In the genomic region with DNA sequence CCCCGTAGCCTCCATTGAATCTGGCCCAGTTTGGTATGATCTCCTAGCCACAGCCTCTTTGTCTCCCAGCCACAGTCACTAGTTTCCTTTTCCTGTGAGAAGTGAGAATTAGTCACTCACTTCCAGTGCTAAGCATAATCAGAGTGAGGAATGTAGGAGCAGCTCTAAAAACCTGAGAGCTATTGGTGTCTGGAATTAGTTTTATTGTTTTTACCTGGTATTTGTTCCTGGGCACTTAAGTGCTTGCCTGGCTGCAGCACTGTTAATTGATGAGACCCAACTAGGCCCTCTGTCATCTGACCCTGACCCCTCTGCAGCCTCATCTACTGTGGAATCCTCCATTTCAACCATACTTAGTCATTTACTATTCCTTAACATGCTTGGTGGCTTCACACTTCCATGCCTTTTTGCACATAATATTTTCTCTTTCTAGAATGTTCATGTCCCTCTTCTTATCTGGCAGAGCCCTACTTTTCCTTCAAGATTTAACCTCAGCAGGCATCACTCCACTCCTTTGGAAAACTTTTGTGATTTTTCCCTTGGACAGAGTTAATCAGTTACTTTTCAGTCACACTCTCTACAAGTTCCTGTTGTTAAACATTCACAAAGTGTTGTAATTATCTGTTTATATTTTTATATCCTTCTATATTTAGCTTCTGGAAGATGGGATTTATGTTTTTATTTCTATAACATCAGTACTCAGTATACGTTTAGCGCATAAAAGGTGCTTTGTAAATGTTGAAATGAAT, we compare ENCODE assay signal across 1 cellular context.
TF ChIP-seq lines count a peak whose summit lies in the region.

No MANE protein-coding gene starts in this region.

TF ChIP-seq in HepG2, 621 proteins besides CTCF, POLR2A, EP300 and RAD21 (continued from another document):
- TF ChIP-seq, protein P1, sequence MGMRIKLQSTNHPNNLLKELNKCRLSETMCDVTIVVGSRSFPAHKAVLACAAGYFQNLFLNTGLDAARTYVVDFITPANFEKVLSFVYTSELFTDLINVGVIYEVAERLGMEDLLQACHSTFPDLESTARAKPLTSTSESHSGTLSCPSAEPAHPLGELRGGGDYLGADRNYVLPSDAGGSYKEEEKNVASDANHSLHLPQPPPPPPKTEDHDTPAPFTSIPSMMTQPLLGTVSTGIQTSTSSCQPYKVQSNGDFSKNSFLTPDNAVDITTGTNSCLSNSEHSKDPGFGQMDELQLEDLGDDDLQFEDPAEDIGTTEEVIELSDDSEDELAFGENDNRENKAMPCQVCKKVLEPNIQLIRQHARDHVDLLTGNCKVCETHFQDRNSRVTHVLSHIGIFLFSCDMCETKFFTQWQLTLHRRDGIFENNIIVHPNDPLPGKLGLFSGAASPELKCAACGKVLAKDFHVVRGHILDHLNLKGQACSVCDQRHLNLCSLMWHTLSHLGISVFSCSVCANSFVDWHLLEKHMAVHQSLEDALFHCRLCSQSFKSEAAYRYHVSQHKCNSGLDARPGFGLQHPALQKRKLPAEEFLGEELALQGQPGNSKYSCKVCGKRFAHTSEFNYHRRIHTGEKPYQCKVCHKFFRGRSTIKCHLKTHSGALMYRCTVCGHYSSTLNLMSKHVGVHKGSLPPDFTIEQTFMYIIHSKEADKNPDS (CRISPR knock-in tag; IDR thresholded peaks at IDR 0.05), result no peak
- TF ChIP-seq ZNF33A (CRISPR knock-in tag; IDR thresholded peaks at IDR 0.05; ENCODE audit: borderline replicate concordance) (no peak), AGO2 (optimal IDR thresholded peaks at IDR 0.05; ENCODE audit: low read depth, low read length) (no peak), ZNF207 (IDR thresholded peaks at IDR 0.05; ENCODE audit: borderline replicate concordance) (no peak), ZKSCAN8 (CRISPR knock-in tag; IDR thresholded peaks at IDR 0.05; ENCODE audit: borderline replicate concordance) (no peak), THYN1 (CRISPR knock-in tag; IDR thresholded peaks at IDR 0.05; ENCODE audit: borderline replicate concordance, low read depth) (no peak), NR2F6 (IDR thresholded peaks at IDR 0.05) (peak; percentile 77), NR2F6 (CRISPR knock-in tag; IDR thresholded peaks at IDR 0.05) (0 out of 2 replicates have a peak, but pooled peaks have one; percentile 3), IRF2 (CRISPR knock-in tag; IDR thresholded peaks at IDR 0.05) (no peak), ZNF784 (CRISPR knock-in tag; IDR thresholded peaks at IDR 0.05; ENCODE audit: borderline replicate concordance) (no peak), ZNF138 (CRISPR knock-in tag; IDR thresholded peaks at IDR 0.05; ENCODE audit: low read depth) (no peak), ZFX (CRISPR knock-in tag; IDR thresholded peaks at IDR 0.05; ENCODE audit: low read depth) (peak; percentile 23; the same call in 1 of the 2 replicates), PLSCR1 (CRISPR knock-in tag; IDR thresholded peaks at IDR 0.05; ENCODE audit: borderline replicate concordance) (no peak), ZNF609 (CRISPR knock-in tag; IDR thresholded peaks at IDR 0.05; ENCODE audit: borderline replicate concordance) (peak; percentile 28; the same call in 1 of the 2 replicates), MED1 (CRISPR knock-in tag; IDR thresholded peaks at IDR 0.05) (no peak), ZNF317 (CRISPR knock-in tag; IDR thresholded peaks at IDR 0.05) (0 out of 2 replicates have a peak, but pooled peaks have one; percentile 24), PAXIP1 (CRISPR knock-in tag; conservative IDR thresholded peaks at IDR 0.05) (peak; percentile 65), MEIS2 (CRISPR knock-in tag; IDR thresholded peaks at IDR 0.05) (no peak), HNF1B (CRISPR knock-in tag; IDR thresholded peaks at IDR 0.05) (peak; percentile 59; the same call in 1 of the 2 replicates)
- TF ChIP-seq, protein P2, sequence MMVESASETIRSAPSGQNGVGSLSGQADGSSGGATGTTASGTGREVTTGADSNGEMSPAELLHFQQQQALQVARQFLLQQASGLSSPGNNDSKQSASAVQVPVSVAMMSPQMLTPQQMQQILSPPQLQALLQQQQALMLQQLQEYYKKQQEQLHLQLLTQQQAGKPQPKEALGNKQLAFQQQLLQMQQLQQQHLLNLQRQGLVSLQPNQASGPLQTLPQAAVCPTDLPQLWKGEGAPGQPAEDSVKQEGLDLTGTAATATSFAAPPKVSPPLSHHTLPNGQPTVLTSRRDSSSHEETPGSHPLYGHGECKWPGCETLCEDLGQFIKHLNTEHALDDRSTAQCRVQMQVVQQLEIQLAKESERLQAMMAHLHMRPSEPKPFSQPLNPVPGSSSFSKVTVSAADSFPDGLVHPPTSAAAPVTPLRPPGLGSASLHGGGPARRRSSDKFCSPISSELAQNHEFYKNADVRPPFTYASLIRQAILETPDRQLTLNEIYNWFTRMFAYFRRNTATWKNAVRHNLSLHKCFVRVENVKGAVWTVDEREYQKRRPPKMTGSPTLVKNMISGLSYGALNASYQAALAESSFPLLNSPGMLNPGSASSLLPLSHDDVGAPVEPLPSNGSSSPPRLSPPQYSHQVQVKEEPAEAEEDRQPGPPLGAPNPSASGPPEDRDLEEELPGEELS (CRISPR knock-in tag; IDR thresholded peaks at IDR 0.05), result peak; percentile 37
